24 cellular contexts compared by ENCODE assay signal in the genomic region with DNA sequence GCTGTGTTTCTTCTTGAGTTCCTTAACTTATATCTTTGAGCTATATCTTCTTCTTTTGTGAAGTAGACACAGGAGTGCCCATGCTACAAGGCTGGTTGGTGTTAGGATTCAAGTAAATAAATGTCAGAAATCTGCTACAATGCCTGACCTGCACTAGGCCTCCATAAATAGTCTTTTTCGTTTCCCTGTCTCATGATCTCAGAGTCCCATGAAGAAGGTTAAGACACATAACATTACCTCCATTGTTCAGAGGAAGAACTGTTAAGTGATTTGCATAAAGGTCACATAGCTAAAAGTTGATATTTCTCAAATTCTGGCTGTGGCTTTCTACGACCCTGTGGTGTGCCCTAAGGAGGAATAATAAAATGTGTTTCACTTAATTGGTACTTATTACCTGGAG.
"Had no signal": no experiment of that assay in that cellular context is flagged by ENCODE, and none has a peak within 500 bp of the region (broad histone marks: within the 10 kb centered on the region; RNA-seq: fewer than 3 reads in every experiment).

No MANE protein-coding gene starts in this region.

- H3K4me1 ChIP-seq: foreskin keratinocyte, suprapubic skin had no signal

- H3K9me3 ChIP-seq: suprapubic skin had no signal

- DNase-seq: activated CD4-positive, alpha-beta T cell treated with anti-CD3 and anti-CD28 coated beads, Interleukin-2, amount 10 ng/mL, durations not matched to agents 7 days and 5 days; activated CD8-positive, alpha-beta T cell treated with anti-CD3 and anti-CD28 coated beads, Interleukin-2, amount 10 ng/mL, durations not matched to agents 7 days and 5 days; activated effector memory CD4-positive, alpha-beta T cell treated with Interleukin-2 at 50 U/mL for 16 hours; activated naive CD4-positive, alpha-beta T cell treated with anti-CD3 and anti-CD28 coated beads, Interleukin-2, amount 10 ng/mL, durations not matched to agents 7 days and 5 days; activated naive CD8-positive, alpha-beta T cell treated with anti-CD3 and anti-CD28 coated beads, Interleukin-2, amount 50 U/mL, for 24 hours; activated T-cell treated with anti-CD3 and anti-CD28 coated beads, Interleukin-2, amount 50 U/mL, for 4 hours; anterior cingulate cortex; brain microvascular endothelial cell; central memory CD4-positive, alpha-beta T cell; dorsolateral prefrontal cortex; endodermal cell; foreskin keratinocyte; nucleus accumbens; stimulated activated CD4-positive, alpha-beta T cell treated with anti-CD3 and anti-CD28 coated beads, Interleukin-4, amount 100 ng/mL, for 1 hour; stimulated activated naive CD8-positive, alpha-beta T cell treated with anti-CD3 and anti-CD28 coated beads, Interleukin-15, amount 100 ng/mL, for 72 hours; trophoblast cell had no signal

- FAIRE-seq: colon, keratinocyte had no signal

- H3K27me3 ChIP-seq: brain microvascular endothelial cell, suprapubic skin had no signal

- H3K4me2 ChIP-seq: smooth muscle cell had no signal

- H3K36me3 ChIP-seq: brain microvascular endothelial cell, suprapubic skin had no signal

- H3K27ac ChIP-seq: brain microvascular endothelial cell, dorsolateral prefrontal cortex, epithelial cell of prostate, foreskin keratinocyte, suprapubic skin had no signal

- H3K4me3 ChIP-seq: dorsolateral prefrontal cortex, lung, smooth muscle cell, suprapubic skin had no signal

- ATAC-seq: activated CD4-positive, CD25-positive, alpha-beta regulatory T cell treated with anti-CD3 and anti-CD28 coated beads, Interleukin-2, amount 50 U/mL, for 24 hours; activated CD8-positive, alpha-beta T cell treated with anti-CD3 and anti-CD28 coated beads, Interleukin-2, amount 10 ng/mL, durations not matched to agents 7 days and 5 days; activated naive CD8-positive, alpha-beta T cell treated with anti-CD3 and anti-CD28 coated beads, Interleukin-2, amount 50 U/mL, for 24 hours; activated T-cell treated with anti-CD3 and anti-CD28 coated beads, Interleukin-2, amount 50 U/mL, for 4 hours; foreskin keratinocyte; sciatic nerve; stimulated activated naive CD8-positive, alpha-beta T cell treated with anti-CD3 and anti-CD28 coated beads, Interleukin-15, amount 100 ng/mL, for 72 hours had no signal
